Comparison of ENCODE assay signal across 15 cellular contexts in genomic region chr13:40648841-40649240, GRCh38. TPM values are rescaled to one million over a fixed set of nuclear protein-coding genes. Genes with fewer than 3 reads are reported as not detected.
DNase-seq lines count a peak whose midpoint lies in the region; ATAC-seq, FAIRE-seq and TF ChIP-seq lines count a peak whose summit lies in the region.
"Had no signal": no experiment of that assay in that cellular context is flagged by ENCODE, and none has a peak within 500 bp of the region (broad histone marks: within the 10 kb centered on the region; RNA-seq: fewer than 3 reads in every experiment).

No MANE protein-coding gene starts in this region.

- CTCF ChIA-PET in naive thymus-derived CD4-positive, alpha-beta T cell (lab: Charles Lee), result no interaction called here

- peaks cover 28% of the 10 kb centered on the region for H3K36me3 Mint-ChIP-seq in activated naive CD8-positive, alpha-beta T cell treated with anti-CD3 and anti-CD28 coated beads, Interleukin-2, amount 50 U/mL, for 24 hours (ENCODE audit: low read depth)
- H3K36me3 Mint-ChIP-seq in naive thymus-derived CD4-positive, alpha-beta T cell, result peaks cover 3 to 18% (median 12%) of the 10 kb centered on the region in 5 donors
- H3K36me3 Mint-ChIP-seq: brain, IgD-negative memory B cell had no signal

- H3K9me3 ChIP-seq in BLaER1, result no peaks in the 10 kb centered on the region
- H3K9me3 ChIP-seq in naive thymus-derived CD4-positive, alpha-beta T cell (ENCODE audit: control insufficient read depth in 2 of 3, low read length in 3 of 3), result no peaks in the 10 kb centered on the region

- no peaks in the 10 kb centered on the region for H3K27me3 ChIP-seq in BLaER1
- no peaks in the 10 kb centered on the region for H3K27me3 ChIP-seq in naive thymus-derived CD4-positive, alpha-beta T cell (ENCODE audit: control insufficient read depth in 2 of 2, insufficient read depth in 2 of 2, low read length in 2 of 2)
- no peaks in the 10 kb centered on the region for H3K27me3 ChIP-seq in foreskin keratinocyte

- no peaks in the 10 kb centered on the region for H3K9me3 Mint-ChIP-seq in activated naive CD8-positive, alpha-beta T cell treated with anti-CD3 and anti-CD28 coated beads, Interleukin-2, amount 50 U/mL, for 24 hours
- peaks cover 0 to 2% (median 0%) of the 10 kb centered on the region in 11 donors for H3K9me3 Mint-ChIP-seq in naive thymus-derived CD4-positive, alpha-beta T cell
- H3K9me3 Mint-ChIP-seq: brain, IgD-negative memory B cell, type B pancreatic cell had no signal

- peaks cover 84% of the 10 kb centered on the region for H3K4me1 ChIP-seq in BLaER1
- peaks cover 29 to 86% of the 10 kb centered on the region in 2 donors for H3K4me1 ChIP-seq in naive thymus-derived CD4-positive, alpha-beta T cell (ENCODE audit: control insufficient read depth in 2 of 2, insufficient read depth in 2 of 2, low read length in 2 of 2)
- H3K4me1 ChIP-seq in foreskin keratinocyte, result peaks cover 30% of the 10 kb centered on the region

- intact Hi-C loops in naive thymus-derived CD4-positive, alpha-beta T cell (cut with micrococcal nuclease), result loop anchor here in 1 of 2 donors (2.0 to 5.0 kb wide), 2 partner anchors 14 to 37 kb away; no protein-coding TSS in a partner anchor

- no peak overlapping the region for H3K4me3 Mint-ChIP-seq in activated naive CD8-positive, alpha-beta T cell treated with anti-CD3 and anti-CD28 coated beads, Interleukin-2, amount 50 U/mL, for 24 hours
- H3K4me3 Mint-ChIP-seq in naive thymus-derived CD4-positive, alpha-beta T cell, result peak overlapping the region in 9 of 10 donors; percentile 31 to 98 (median 65)
- H3K4me3 Mint-ChIP-seq: brain, type B pancreatic cell had no signal

- peaks cover 98% of the 10 kb centered on the region for H3K4me1 Mint-ChIP-seq in activated naive CD8-positive, alpha-beta T cell treated with anti-CD3 and anti-CD28 coated beads, Interleukin-2, amount 50 U/mL, for 24 hours
- H3K4me1 Mint-ChIP-seq in naive thymus-derived CD4-positive, alpha-beta T cell, result peaks cover 86 to 100% (median 96%) of the 10 kb centered on the region in 7 donors

- FAIRE-seq in GM12891 (lab: Jason Lieb, UNC), result peak; percentile 72
- FAIRE-seq: frontal cortex had no signal

- ATAC-seq in activated naive CD8-positive, alpha-beta T cell treated with anti-CD3 and anti-CD28 coated beads, Interleukin-2, amount 50 U/mL, for 24 hours, result peak; percentile 61
- no peak for ATAC-seq in naive thymus-derived CD4-positive, alpha-beta T cell
- no peak for ATAC-seq in foreskin keratinocyte

- no peaks in the 10 kb centered on the region for H3K27me3 Mint-ChIP-seq in activated naive CD8-positive, alpha-beta T cell treated with anti-CD3 and anti-CD28 coated beads, Interleukin-2, amount 50 U/mL, for 24 hours
- H3K27me3 Mint-ChIP-seq in naive thymus-derived CD4-positive, alpha-beta T cell, result no peaks in the 10 kb centered on the region
- H3K27me3 Mint-ChIP-seq: brain, IgD-negative memory B cell, type B pancreatic cell had no signal

- H4K20me1 ChIP-seq in BLaER1, result peaks cover 87% of the 10 kb centered on the region

- H3K4me3 ChIP-seq in BLaER1, result no peak overlapping the region
- H3K4me3 ChIP-seq in naive thymus-derived CD4-positive, alpha-beta T cell (ENCODE audit: low read length), result no peak overlapping the region

- peak overlapping the region; percentile 46 for H3K4me2 ChIP-seq in BLaER1

- H3K27ac ChIP-seq in BLaER1 (0 out of 2 replicates have a peak overlapping the region, but pooled peaks have one; percentile 16), foreskin keratinocyte (no peak overlapping the region)
- H3K27ac ChIP-seq in naive thymus-derived CD4-positive, alpha-beta T cell (ENCODE audit: low read depth, low read length), result peak overlapping the region; percentile 17

- TF ChIP-seq CTCF in foreskin keratinocyte (conservative IDR thresholded peaks at IDR 0.05), result no peak

- DNase-seq in GM12891 (ENCODE audit: insufficient read length, low spot score) (no peak), SW 1271 (lab: John Stamatoyannopoulos, UW) (no peak), NCI-H187 (lab: John Stamatoyannopoulos, UW) (no peak), foreskin keratinocyte (no peak)
- DNase-seq in activated naive CD8-positive, alpha-beta T cell treated with anti-CD3 and anti-CD28 coated beads, Interleukin-2, amount 50 U/mL, for 24 hours, result no peak
- DNase-seq in naive thymus-derived CD4-positive, alpha-beta T cell, result no peak
- DNase-seq: effector memory CD4-positive, alpha-beta T cell; NCI-H1105 treated with DMSO at 0.1 percent for 48 hours; NCI-H446; posterior cingulate gyrus had no signal

- no peak overlapping the region for H3K9ac ChIP-seq in BLaER1

- TF ChIP-seq POLR2A in GM12891 (IDR thresholded peaks at IDR 0.05; ENCODE audit: low read depth, low read length), result no peak

- no peaks in the 10 kb centered on the region for H3K36me3 ChIP-seq in BLaER1
- no peaks in the 10 kb centered on the region for H3K36me3 ChIP-seq in naive thymus-derived CD4-positive, alpha-beta T cell (ENCODE audit: control insufficient read depth in 2 of 3, insufficient read depth in 3 of 3, low read length in 3 of 3)

- H3K27ac Mint-ChIP-seq in activated naive CD8-positive, alpha-beta T cell treated with anti-CD3 and anti-CD28 coated beads, Interleukin-2, amount 50 U/mL, for 24 hours, result peak overlapping the region; percentile 81
- H3K27ac Mint-ChIP-seq in naive thymus-derived CD4-positive, alpha-beta T cell, result peak overlapping the region in 5 of 9 donors; percentile 39 to 92 (median 72)
- H3K27ac Mint-ChIP-seq: brain, type B pancreatic cell had no signal

- POLR2A ChIA-PET in naive thymus-derived CD4-positive, alpha-beta T cell (lab: Charles Lee), result no interaction called here

TF ChIP-seq in GM12891, 5 proteins besides CTCF, POLR2A, EP300 and RAD21:
- no peak for TF ChIP-seq POU2F2 (IDR thresholded peaks at IDR 0.05; ENCODE audit: low read depth, low read length)
- no peak for TF ChIP-seq POLR2AphosphoS5 (IDR thresholded peaks at IDR 0.05; ENCODE audit: low read depth, low read length)
- no peak for TF ChIP-seq TAF1 (IDR thresholded peaks at IDR 0.05; ENCODE audit: low read depth, low read length)
- TF ChIP-seq SPI1 (IDR thresholded peaks at IDR 0.05; ENCODE audit: low read depth, low read length), result no peak
- no peak for TF ChIP-seq PAX5 (IDR thresholded peaks at IDR 0.05; ENCODE audit: insufficient read depth, low read length, severe bottlenecking)

RNA-seq across cellular contexts. Expression of gene FOXO1, which starts 17.6 kb away (rescaled TPM):
- polyA plus RNA-seq in GM12891 (2012; ENCODE audit: low read depth, missing spikeins), result 3.0 TPM
- 10 to 100 TPM; 36.4 to 97.6 (median 93.7) TPM for total RNA-seq in naive thymus-derived CD4-positive, alpha-beta T cell
- polyA plus RNA-seq in naive thymus-derived CD4-positive, alpha-beta T cell, result 10 to 100 TPM; 66.3 to 71.9 TPM
- total RNA-seq in foreskin keratinocyte, result 7.8 and 8.7 TPM in 2 replicates
- polyA plus RNA-seq in foreskin keratinocyte, result 2.3 and 2.4 TPM in 2 replicates
